Comparison of ENCODE assay signal across 8 cellular contexts in genomic region chr14:53432378-53432802, GRCh38.
DNase-seq lines count a peak whose midpoint lies in the region; ATAC-seq and TF ChIP-seq lines count a peak whose summit lies in the region.

No MANE protein-coding gene starts in this region.

- H3K4me3 Mint-ChIP-seq in activated naive CD8-positive, alpha-beta T cell treated with anti-CD3 and anti-CD28 coated beads for 36 hours, result no peak overlapping the region

- H3K4me1 Mint-ChIP-seq in activated naive CD8-positive, alpha-beta T cell treated with anti-CD3 and anti-CD28 coated beads for 36 hours, result no peaks in the 10 kb centered on the region

- WGBS in iPS DF 6.9 (ENCODE audit: insufficient coverage, insufficient read length), result no CpG with 5 or more reads among the region's 2 CpGs

- no peak overlapping the region for H3K4me3 ChIP-seq in HEK293 (ENCODE audit: low read depth, low read length)
- no peak overlapping the region for H3K4me3 ChIP-seq in iPS DF 6.9 (ENCODE audit: low read length)

- no peaks in the 10 kb centered on the region for H3K9me3 Mint-ChIP-seq in activated naive CD8-positive, alpha-beta T cell treated with anti-CD3 and anti-CD28 coated beads for 36 hours

- H3K9me3 ChIP-seq in HEK293 (ENCODE audit: control insufficient read depth, insufficient read depth, low read depth, low read length) (no peaks in the 10 kb centered on the region), iPS DF 6.9 (ENCODE audit: control insufficient read depth, insufficient read depth, low read length) (no peaks in the 10 kb centered on the region)

- DNase-seq in SIG-M5 treated with dmso at 0.1 percent for 504 hours (lab: John Stamatoyannopoulos, UW; ENCODE audit: unreplicated experiment) (peak; percentile 23), SIG-M5 (lab: John Stamatoyannopoulos, UW) (no peak), NCI-H1105 (lab: John Stamatoyannopoulos, UW) (peak; percentile 46), iPS DF 6.9 (ENCODE audit: low read depth, low spot score) (peak; percentile 54)
- DNase-seq in activated naive CD8-positive, alpha-beta T cell treated with anti-CD3 and anti-CD28 coated beads for 36 hours, result peak; percentile 2
- DNase-seq in activated CD8-positive, alpha-beta memory T cell treated with anti-CD3 and anti-CD28 coated beads, Interleukin-2, amount 50 U/mL, for 48 hours, result no peak

- H3K27ac ChIP-seq in HEK293 (ENCODE audit: extremely low read depth, low read depth, low read length) (no peak overlapping the region), iPS DF 6.9 (ENCODE audit: low read length) (no peak overlapping the region)

- H3K36me3 Mint-ChIP-seq in activated naive CD8-positive, alpha-beta T cell treated with anti-CD3 and anti-CD28 coated beads for 36 hours, result no peaks in the 10 kb centered on the region

- H3K36me3 ChIP-seq in HEK293 (ENCODE audit: control insufficient read depth in 2 of 2, insufficient read depth in 1 of 2, low read length in 2 of 2) (no peaks in the 10 kb centered on the region), iPS DF 6.9 (ENCODE audit: control insufficient read depth, insufficient read depth, low read length) (no peaks in the 10 kb centered on the region)

- POLR2A ChIA-PET in HEK293 (lab: Yijun Ruan, JAX), result no interaction called here

- H3K27me3 ChIP-seq in iPS DF 6.9 (ENCODE audit: control insufficient read depth, insufficient read depth, low read length), result no peaks in the 10 kb centered on the region

- no peaks in the 10 kb centered on the region for H3K27me3 Mint-ChIP-seq in activated naive CD8-positive, alpha-beta T cell treated with anti-CD3 and anti-CD28 coated beads for 36 hours

- peak; percentile 66 for TF ChIP-seq CTCF in HEK293 (tag by site-specific recombination; IDR thresholded peaks at IDR 0.05)

- no peak overlapping the region for H3K27ac Mint-ChIP-seq in activated naive CD8-positive, alpha-beta T cell treated with anti-CD3 and anti-CD28 coated beads for 36 hours

- no peak for ATAC-seq in HG02970 (IDR thresholded peaks at IDR 0.05; ENCODE audit: low FRiP score, unreplicated experiment)

- no peaks in the 10 kb centered on the region for H3K4me1 ChIP-seq in HEK293 (ENCODE audit: control insufficient read depth, insufficient read depth, low read length)
- no peaks in the 10 kb centered on the region for H3K4me1 ChIP-seq in iPS DF 6.9 (ENCODE audit: control insufficient read depth, insufficient read depth, low read length)

- CTCF ChIA-PET in HEK293 (lab: Yijun Ruan, JAX), result interaction anchor here (0.6 to 2.4 kb wide), 17 partner anchors 10 to 907 kb away, joined by 3 to 13 read pairs (median 4); no protein-coding TSS in a partner anchor

TF ChIP-seq in HEK293, 187 proteins besides CTCF, POLR2A, EP300 and RAD21:
- TF ChIP-seq ZNF266 (tag by site-specific recombination; IDR thresholded peaks at IDR 0.05; ENCODE audit: low read depth) (no peak), ZFHX2 (tag by site-specific recombination; conservative IDR thresholded peaks at IDR 0.05) (0 out of 2 replicates have a peak, but pooled peaks have one; percentile 8), ZNF654 (tag by site-specific recombination; IDR thresholded peaks at IDR 0.05; ENCODE audit: low read depth) (peak; percentile 68), ZNF639 (tag by site-specific recombination; IDR thresholded peaks at IDR 0.05) (no peak), ZNF23 (tag by site-specific recombination; IDR thresholded peaks at IDR 0.05; ENCODE audit: borderline replicate concordance) (no peak), ZNF350 (tag by site-specific recombination; IDR thresholded peaks at IDR 0.05) (no peak)
TF ChIP-seq in HEK293: peak in this region for 2.

Comparison
In these comparisons a context has a peak if more than half of its experiments do, and no peak if none do; other contexts are left out.
1. DNase-seq: peak in SIG-M5 treated with dmso at 0.1 percent for 504 hours (single experiment), NCI-H1105 (single experiment), activated naive CD8-positive, alpha-beta T cell treated with anti-CD3 and anti-CD28 coated beads for 36 hours (single experiment) and iPS DF 6.9 (single experiment); none in SIG-M5 (single experiment) and activated CD8-positive, alpha-beta memory T cell treated with anti-CD3 and anti-CD28 coated beads, Interleukin-2, amount 50 U/mL, for 48 hours (single experiment).